11 cellular contexts compared by ENCODE assay signal in genomic region chr22:30306629-30307016, GRCh38. TPM values are rescaled to one million over a fixed set of nuclear protein-coding genes. Genes with fewer than 3 reads are reported as not detected.
DNase-seq lines count a peak whose midpoint lies in the region; ATAC-seq, FAIRE-seq and TF ChIP-seq lines count a peak whose summit lies in the region.
"Had no signal": no experiment of that assay in that cellular context is flagged by ENCODE, and none has a peak within 500 bp of the region (broad histone marks: within the 10 kb centered on the region; RNA-seq: fewer than 3 reads in every experiment).

No MANE protein-coding gene starts in this region.

- peaks cover 97% of the 10 kb centered on the region for H3K4me1 Mint-ChIP-seq in activated naive CD8-positive, alpha-beta T cell treated with anti-CD3 and anti-CD28 coated beads for 36 hours
- H3K4me1 Mint-ChIP-seq in naive B cell (peaks cover 92 to 100% (median 97%) of the 10 kb centered on the region in 3 donors), neural progenitor cell (peaks cover 6% of the 10 kb centered on the region), GM23338 (peaks cover 11% of the 10 kb centered on the region)

- no peak for TF ChIP-seq EP300 in HepG2 (IDR thresholded peaks at IDR 0.05; ENCODE audit: low read depth in 2 of 2, low read length in 2 of 2)
- no peak for TF ChIP-seq EP300 in HepG2 (CRISPR knock-in tag; IDR thresholded peaks at IDR 0.05; ENCODE audit: borderline replicate concordance)

- H3K4me3 ChIP-seq in liver (ENCODE audit: low read depth in 1 of 3, low read length in 3 of 3) = no peak overlapping the region
- no peak overlapping the region for H3K4me3 ChIP-seq in HepG2 (replicated peaks in 1 of 3; ENCODE audit: insufficient read depth in 1 of 3, low read depth in 2 of 3, low read length in 3 of 3)
- H3K4me3 ChIP-seq in uterus = no peak overlapping the region
- no peak overlapping the region for H3K4me3 ChIP-seq in neural progenitor cell
- no peak overlapping the region for H3K4me3 ChIP-seq in GM23338
- H3K4me3 ChIP-seq: cardiac muscle cell had no signal

- CTCF ChIA-PET in HepG2 (lab: Yijun Ruan, JAX; ENCODE audit: low intra/inter-chr PET ratio, low total read pairs) = no interaction called here

- peak overlapping the region; percentile 96 for H3K27ac Mint-ChIP-seq in activated naive CD8-positive, alpha-beta T cell treated with anti-CD3 and anti-CD28 coated beads for 36 hours
- peak overlapping the region; percentile 89 to 98 (median 94) for H3K27ac Mint-ChIP-seq in naive B cell
- H3K27ac Mint-ChIP-seq in neural progenitor cell = no peak overlapping the region
- H3K27ac Mint-ChIP-seq in GM23338 = no peak overlapping the region

- peaks cover 20% of the 10 kb centered on the region for H3K36me3 Mint-ChIP-seq in activated naive CD8-positive, alpha-beta T cell treated with anti-CD3 and anti-CD28 coated beads for 36 hours
- H3K36me3 Mint-ChIP-seq in naive B cell = no peaks in the 10 kb centered on the region
- no peaks in the 10 kb centered on the region for H3K36me3 Mint-ChIP-seq in neural progenitor cell
- no peaks in the 10 kb centered on the region for H3K36me3 Mint-ChIP-seq in GM23338 (ENCODE audit: low read depth)

- no peaks in the 10 kb centered on the region for H3K9me3 ChIP-seq in liver (ENCODE audit: control insufficient read depth in 4 of 4, low read length in 3 of 4)
- no peaks in the 10 kb centered on the region for H3K9me3 ChIP-seq in HepG2 (ENCODE audit: low read length)
- H3K9me3 ChIP-seq in uterus = no peaks in the 10 kb centered on the region
- H3K9me3 ChIP-seq in neural progenitor cell (ENCODE audit: low read depth) = no peaks in the 10 kb centered on the region

- DNase-seq in HepG2 (ENCODE audit: low spot score) (no peak), naive B cell (no peak), uterus (no peak), neural progenitor cell (ENCODE audit: low spot score) (no peak), GM23338 (ENCODE audit: low spot score) (no peak)
- no peak for DNase-seq in activated naive CD8-positive, alpha-beta T cell treated with anti-CD3 and anti-CD28 coated beads for 36 hours
- DNase-seq: foreskin melanocyte, SHP77 treated with DMSO at 0.1 percent for 48 hours had no signal

- no peak for FAIRE-seq in HepG2 (lab: Jason Lieb, UNC)

- H3K27ac ChIP-seq in liver (ENCODE audit: low read depth in 1 of 2, low read length in 2 of 2) (peak overlapping the region; percentile 22 to 49), HepG2 (ENCODE audit: extremely low read length, insufficient read depth, low read length) (no peak overlapping the region), uterus (peak overlapping the region; percentile 73 to 76), neural progenitor cell (no peak overlapping the region), GM23338 (ENCODE audit: low read depth) (no peak overlapping the region)
- H3K27ac ChIP-seq: cardiac muscle cell had no signal

- H3K9me2 ChIP-seq in GM23338 (ENCODE audit: insufficient read depth) = no peaks in the 10 kb centered on the region

- 84% methylated on average over 1 of the region's 1 CpG for WGBS in liver
- WGBS in HepG2 (ENCODE audit: low lambda C conversion rate) = 92% methylated on average over 1 of the region's 1 CpG

- H3K9ac ChIP-seq in liver (ENCODE audit: low read depth in 1 of 2, low read length in 2 of 2) (no peak overlapping the region), HepG2 (ENCODE audit: insufficient read depth, low read depth, low read length) (no peak overlapping the region), neural progenitor cell (no peak overlapping the region)

- no peak overlapping the region for H2AFZ ChIP-seq in HepG2 (ENCODE audit: low read length)
- no peak overlapping the region for H2AFZ ChIP-seq in neural progenitor cell (replicated peaks)
- no peak overlapping the region for H2AFZ ChIP-seq in GM23338

- TF ChIP-seq RAD21 in liver (IDR thresholded peaks at IDR 0.05) (no peak), HepG2 (CRISPR knock-in tag; IDR thresholded peaks at IDR 0.05) (no peak)

- peaks cover 17 to 45% (median 33%) of the 10 kb centered on the region in 4 donors for H3K4me1 ChIP-seq in liver (ENCODE audit: control insufficient read depth in 4 of 4, insufficient read depth in 4 of 4, low read length in 3 of 4)
- H3K4me1 ChIP-seq in HepG2 (ENCODE audit: insufficient read depth, low read length) = peaks cover 5% of the 10 kb centered on the region; the same call in 1 of the 2 replicates
- peaks cover 4 to 37% of the 10 kb centered on the region in 2 donors for H3K4me1 ChIP-seq in uterus
- peaks cover 6% of the 10 kb centered on the region for H3K4me1 ChIP-seq in neural progenitor cell
- H3K4me1 ChIP-seq in GM23338 (ENCODE audit: insufficient read depth) = peaks cover 4% of the 10 kb centered on the region; the same call in 1 of the 2 replicates

- H4K20me1 ChIP-seq in HepG2 (ENCODE audit: insufficient read depth, low read length) (no peaks in the 10 kb centered on the region), neural progenitor cell (ENCODE audit: low read depth) (peaks cover 2% of the 10 kb centered on the region), GM23338 (replicated peaks; ENCODE audit: insufficient read depth) (peaks cover 3% of the 10 kb centered on the region)

- TF ChIP-seq CTCF in liver (IDR thresholded peaks at IDR 0.05; ENCODE audit: low read depth, low read length, missing input control) (no peak), HepG2 (CRISPR knock-in tag; IDR thresholded peaks at IDR 0.05) (no peak), uterus (IDR thresholded peaks at IDR 0.05) (no peak), neural progenitor cell (IDR thresholded peaks at IDR 0.05) (no peak), GM23338 (conservative IDR thresholded peaks at IDR 0.05; ENCODE audit: low read depth in 2 of 2) (no peak)

- no peaks in the 10 kb centered on the region for H3K27me3 Mint-ChIP-seq in activated naive CD8-positive, alpha-beta T cell treated with anti-CD3 and anti-CD28 coated beads for 36 hours
- H3K27me3 Mint-ChIP-seq in naive B cell = no peaks in the 10 kb centered on the region
- peaks cover 2% of the 10 kb centered on the region for H3K27me3 Mint-ChIP-seq in neural progenitor cell (ENCODE audit: insufficient read depth, low read depth)
- peaks cover 4% of the 10 kb centered on the region for H3K27me3 Mint-ChIP-seq in GM23338 (ENCODE audit: insufficient read depth, low read depth, poor library complexity)

- no peaks in the 10 kb centered on the region for H3K79me2 ChIP-seq in HepG2 (ENCODE audit: insufficient read depth, low read length)
- no peaks in the 10 kb centered on the region for H3K79me2 ChIP-seq in neural progenitor cell (ENCODE audit: low read depth)
- no peaks in the 10 kb centered on the region for H3K79me2 ChIP-seq in GM23338 (replicated peaks; ENCODE audit: insufficient read depth)

- H3F3A ChIP-seq in neural progenitor cell (ENCODE audit: low read depth) = no peaks in the 10 kb centered on the region
- H3F3A ChIP-seq in GM23338 (replicated peaks; ENCODE audit: low read depth) = no peaks in the 10 kb centered on the region

- H3K9me3 Mint-ChIP-seq in activated naive CD8-positive, alpha-beta T cell treated with anti-CD3 and anti-CD28 coated beads for 36 hours = no peaks in the 10 kb centered on the region
- no peaks in the 10 kb centered on the region for H3K9me3 Mint-ChIP-seq in naive B cell
- H3K9me3 Mint-ChIP-seq in neural progenitor cell = no peaks in the 10 kb centered on the region
- H3K9me3 Mint-ChIP-seq in GM23338 = no peaks in the 10 kb centered on the region

- no peak overlapping the region for H3K4me2 ChIP-seq in HepG2 (ENCODE audit: low read depth, low read length)
- no peak overlapping the region for H3K4me2 ChIP-seq in neural progenitor cell
- no peak overlapping the region for H3K4me2 ChIP-seq in GM23338

- peak overlapping the region; percentile 63 for H3K4me3 Mint-ChIP-seq in activated naive CD8-positive, alpha-beta T cell treated with anti-CD3 and anti-CD28 coated beads for 36 hours
- H3K4me3 Mint-ChIP-seq in naive B cell (peak overlapping the region; percentile 78 to 94 (median 84)), neural progenitor cell (no peak overlapping the region), GM23338 (no peak overlapping the region)

- in situ Hi-C loops in HepG2 (cut with HindIII; ENCODE audit: extremely low pct_ligation_motif_present, low pct_unique_long_range_greater_than_20kb) = no loop called here

- BruUV-seq in HepG2 (replicated peaks; lab: Mats Ljungman, UMichigan) = no TSS peak

- H3K27me3 ChIP-seq in liver (ENCODE audit: control insufficient read depth in 4 of 4, insufficient read depth in 4 of 4, low read length in 3 of 4) = no peaks in the 10 kb centered on the region
- H3K27me3 ChIP-seq in HepG2 (ENCODE audit: control insufficient read depth in 1 of 2, insufficient read depth in 2 of 2, low read length in 2 of 2) = no peaks in the 10 kb centered on the region
- H3K27me3 ChIP-seq in uterus = no peaks in the 10 kb centered on the region
- no peaks in the 10 kb centered on the region for H3K27me3 ChIP-seq in neural progenitor cell
- H3K27me3 ChIP-seq in GM23338 (ENCODE audit: insufficient read depth) = no peaks in the 10 kb centered on the region
- H3K27me3 ChIP-seq: cardiac muscle cell had no signal

- intact Hi-C loops in HepG2 (cut with micrococcal nuclease; ENCODE audit: unreplicated experiment) = no loop called here
- intact Hi-C loops in uterus (cut with DNase I; ENCODE audit: low total_unique reads) = no loop called here

- no peak for TF ChIP-seq POLR2A in HepG2 (IDR thresholded peaks at IDR 0.05; ENCODE audit: insufficient read depth in 1 of 2, low read depth in 2 of 2, low read length in 2 of 2)
- no peak for TF ChIP-seq POLR2A in uterus (IDR thresholded peaks at IDR 0.05)

- POLR2A ChIA-PET in HepG2 (lab: Yijun Ruan, JAX) = no interaction called here

- peaks cover 0 to 5% (median 1%) of the 10 kb centered on the region in 4 donors for H3K36me3 ChIP-seq in liver (ENCODE audit: control insufficient read depth in 4 of 4, insufficient read depth in 3 of 4, low read depth in 1 of 4, low read length in 3 of 4)
- H3K36me3 ChIP-seq in HepG2 (replicated peaks in 1 of 2; ENCODE audit: control insufficient read depth in 1 of 2, insufficient read depth in 2 of 2, low read length in 2 of 2) = peaks cover 0 to 7% of the 10 kb centered on the region in 2 experiments; a peak in 2 of 5 replicates
- H3K36me3 ChIP-seq in uterus = no peaks in the 10 kb centered on the region
- H3K36me3 ChIP-seq in neural progenitor cell = no peaks in the 10 kb centered on the region
- no peaks in the 10 kb centered on the region for H3K36me3 ChIP-seq in GM23338 (ENCODE audit: insufficient read depth)
- H3K36me3 ChIP-seq: cardiac muscle cell had no signal

- ATAC-seq in HepG2 (no peak), naive B cell (ENCODE audit: low read depth in 2 of 2) (no peak), GM23338 (no peak), HG03378 (IDR thresholded peaks at IDR 0.05; ENCODE audit: unreplicated experiment) (no peak)

RNA-seq across cellular contexts. Expression of gene CASTOR1, which starts 17.3 kb away (rescaled TPM):
- total RNA-seq in liver (1 to 10 TPM; 1.8 to 2.5 TPM), HepG2 (2016; rRNA removed; fragmentation: Illumina TruSeq; extraction: Trizol) (1.1 and 2.6 TPM in 2 replicates), uterus (10 to 100 TPM; 15.8 to 67.1 (median 27.7) TPM), neural progenitor cell (ENCODE audit: low replicate concordance) (6.2 and 23.1 TPM in 2 replicates)
- polyA plus RNA-seq in liver (1 to 10 TPM; 2.2 to 5.4 TPM), HepG2 (2011; rRNA removed) (4.4 and 6.2 TPM in 2 replicates), naive B cell (ENCODE audit: low read depth in 6 of 6) (10 to 100 TPM in 5 of 6 donors, not detected in 1; 11.0 to 18.5 (median 14.7) TPM), GM23338 (2016; fragmentation: Nextera tagmentation; extraction: Ambion mirVana) (11.3 and 22.0 TPM in 2 replicates)
- 0.81 and 0.88 TPM in 2 replicates for total RNA-seq in HepG2 (2016; cell fraction: cytosol; rRNA removed; fragmentation: Illumina TruSeq; extraction: Trizol; ENCODE audit: low read depth)
- 0.70 and 1.2 TPM in 2 replicates for total RNA-seq in HepG2 (2016; cell fraction: insoluble cytoplasmic fraction; rRNA removed; fragmentation: Illumina TruSeq; extraction: Trizol)
- total RNA-seq in HepG2 (2016; cell fraction: membrane; rRNA removed; fragmentation: Illumina TruSeq; extraction: Trizol) = 2.4 and 2.9 TPM in 2 replicates
- total RNA-seq in HepG2 (2016; cell fraction: nucleus; rRNA removed; fragmentation: Illumina TruSeq; extraction: Trizol) = 1.6 and 2.3 TPM in 2 replicates
- 2.6 and 3.9 TPM in 2 replicates for polyA plus RNA-seq in HepG2 (2011; cell fraction: cytosol; rRNA removed)
- polyA plus RNA-seq in HepG2 (2011; cell fraction: nucleus; rRNA removed) = 14.3 and 18.8 TPM in 2 replicates
- 2.3 and 2.7 TPM in 2 replicates for polyA plus RNA-seq in HepG2 (2012)
- polyA plus RNA-seq in HepG2 (2016; cell fraction: cytosol; fragmentation: Illumina TruSeq; extraction: Trizol; ENCODE audit: low read depth) = 0.41 and 0.72 TPM in 2 replicates
- polyA plus RNA-seq in HepG2 (2016; cell fraction: insoluble cytoplasmic fraction; fragmentation: Illumina TruSeq; extraction: Trizol; ENCODE audit: low read depth) = 0.73 and 1.3 TPM in 2 replicates
- 0.99 and 1.3 TPM in 2 replicates for polyA plus RNA-seq in HepG2 (2016; cell fraction: membrane; fragmentation: Illumina TruSeq; extraction: Trizol; ENCODE audit: low read depth)
- polyA plus RNA-seq in HepG2 (2016; cell fraction: nucleus; fragmentation: Illumina TruSeq; extraction: Trizol; ENCODE audit: insufficient read depth, low read depth) = 2.4 TPM in 1 of 2 replicates, not detected in the other
- 1.4 and 5.7 TPM in 2 replicates for polyA minus RNA-seq in HepG2 (2011; rRNA and poly(A)+ RNA removed; ENCODE audit: low replicate concordance)
- polyA minus RNA-seq in HepG2 (2011; cell fraction: cytosol; rRNA and poly(A)+ RNA removed) = 0.97 and 1.6 TPM in 2 replicates
- polyA minus RNA-seq in HepG2 (2011; cell fraction: nucleus; rRNA and poly(A)+ RNA removed) = 2.3 and 2.9 TPM in 2 replicates
- total RNA-seq in activated naive CD8-positive, alpha-beta T cell treated with anti-CD3 and anti-CD28 coated beads for 36 hours = 1 to 10 TPM; 2.8 to 3.5 TPM
- 23.2 and 36.0 TPM in 2 replicates for total RNA-seq in GM23338 (2014; rRNA removed; shearing (Covaris generic))

RNA-seq across cellular contexts. Expression of gene TBC1D10A, which starts 20.1 kb away (rescaled TPM):
- total RNA-seq in liver (1 to 10 TPM; 3.6 to 8.2 TPM), HepG2 (2016; rRNA removed; fragmentation: Illumina TruSeq; extraction: Trizol) (3.6 and 4.2 TPM in 2 replicates), uterus (10 to 100 TPM in 2 of 4 donors, 1 to 10 TPM in 2; 2.8 to 33.6 (median 10.0) TPM), neural progenitor cell (ENCODE audit: low replicate concordance) (6.2 and 10.2 TPM in 2 replicates)
- polyA plus RNA-seq in liver (1 to 10 TPM; 8.2 to 9.2 TPM), HepG2 (2011; rRNA removed) (4.9 and 6.0 TPM in 2 replicates), naive B cell (ENCODE audit: low read depth in 6 of 6) (10 to 100 TPM; 39.9 to 54.0 (median 40.7) TPM), GM23338 (2016; fragmentation: Nextera tagmentation; extraction: Ambion mirVana) (3.3 and 4.2 TPM in 2 replicates)
- total RNA-seq in HepG2 (2016; cell fraction: cytosol; rRNA removed; fragmentation: Illumina TruSeq; extraction: Trizol; ENCODE audit: low read depth) = 1.3 and 1.7 TPM in 2 replicates
- 2.7 and 5.3 TPM in 2 replicates for total RNA-seq in HepG2 (2016; cell fraction: insoluble cytoplasmic fraction; rRNA removed; fragmentation: Illumina TruSeq; extraction: Trizol)
- 2.2 and 2.6 TPM in 2 replicates for total RNA-seq in HepG2 (2016; cell fraction: membrane; rRNA removed; fragmentation: Illumina TruSeq; extraction: Trizol)
- total RNA-seq in HepG2 (2016; cell fraction: nucleus; rRNA removed; fragmentation: Illumina TruSeq; extraction: Trizol) = 3.0 and 3.7 TPM in 2 replicates
- 3.5 and 5.6 TPM in 2 replicates for polyA plus RNA-seq in HepG2 (2011; cell fraction: cytosol; rRNA removed)
- 13.6 and 14.3 TPM in 2 replicates for polyA plus RNA-seq in HepG2 (2011; cell fraction: nucleus; rRNA removed)
- polyA plus RNA-seq in HepG2 (2012) = 3.8 and 4.0 TPM in 2 replicates
- polyA plus RNA-seq in HepG2 (2016; cell fraction: cytosol; fragmentation: Illumina TruSeq; extraction: Trizol; ENCODE audit: low read depth) = 0.68 and 0.98 TPM in 2 replicates
- polyA plus RNA-seq in HepG2 (2016; cell fraction: insoluble cytoplasmic fraction; fragmentation: Illumina TruSeq; extraction: Trizol; ENCODE audit: low read depth) = 3.0 and 4.4 TPM in 2 replicates
- 0.73 and 1.0 TPM in 2 replicates for polyA plus RNA-seq in HepG2 (2016; cell fraction: membrane; fragmentation: Illumina TruSeq; extraction: Trizol; ENCODE audit: low read depth)
- 6.5 and 9.4 TPM in 2 replicates for polyA plus RNA-seq in HepG2 (2016; cell fraction: nucleus; fragmentation: Illumina TruSeq; extraction: Trizol; ENCODE audit: insufficient read depth, low read depth)
- polyA minus RNA-seq in HepG2 (2011; rRNA and poly(A)+ RNA removed; ENCODE audit: low replicate concordance) = 3.0 and 10.8 TPM in 2 replicates
- 4.6 and 5.8 TPM in 2 replicates for polyA minus RNA-seq in HepG2 (2011; cell fraction: cytosol; rRNA and poly(A)+ RNA removed)
- polyA minus RNA-seq in HepG2 (2011; cell fraction: nucleus; rRNA and poly(A)+ RNA removed) = 7.8 and 10.4 TPM in 2 replicates
- total RNA-seq in activated naive CD8-positive, alpha-beta T cell treated with anti-CD3 and anti-CD28 coated beads for 36 hours = 10 to 100 TPM; 13.0 to 14.4 TPM
- 6.0 and 8.8 TPM in 2 replicates for total RNA-seq in GM23338 (2014; rRNA removed; shearing (Covaris generic))

RNA-seq across cellular contexts. Expression of gene OSM, which starts 40.0 kb away (rescaled TPM):
- total RNA-seq in liver (under 1 TPM; 0.25 to 0.84 TPM), HepG2 (2016; rRNA removed; fragmentation: Illumina TruSeq; extraction: Trizol) (not detected in 2 replicates), uterus (1 to 10 TPM in 1 of 4 donors, under 1 TPM in 2, not detected in 1; 0.76 to 8.8 (median 0.76) TPM), neural progenitor cell (ENCODE audit: low replicate concordance) (not detected in 2 replicates)
- polyA plus RNA-seq in liver (under 1 TPM in 1 of 2 donors, not detected in 1; 0.09 TPM), HepG2 (2011; rRNA removed) (0.07 TPM in 1 of 2 replicates, not detected in the other), naive B cell (ENCODE audit: low read depth in 6 of 6) (1 to 10 TPM in 5 of 6 donors, under 1 TPM in 1; 0.66 to 4.7 (median 1.3) TPM), GM23338 (2016; fragmentation: Nextera tagmentation; extraction: Ambion mirVana) (not detected in 2 replicates)
- total RNA-seq in HepG2 (2016; cell fraction: cytosol; rRNA removed; fragmentation: Illumina TruSeq; extraction: Trizol; ENCODE audit: low read depth) = not detected in 2 replicates
- not detected in 2 replicates for total RNA-seq in HepG2 (2016; cell fraction: insoluble cytoplasmic fraction; rRNA removed; fragmentation: Illumina TruSeq; extraction: Trizol)
- not detected in 2 replicates for total RNA-seq in HepG2 (2016; cell fraction: membrane; rRNA removed; fragmentation: Illumina TruSeq; extraction: Trizol)
- not detected in 2 replicates for total RNA-seq in HepG2 (2016; cell fraction: nucleus; rRNA removed; fragmentation: Illumina TruSeq; extraction: Trizol)
- polyA plus RNA-seq in HepG2 (2011; cell fraction: cytosol; rRNA removed) = 0.05 TPM in 1 of 2 replicates, not detected in the other
- polyA plus RNA-seq in HepG2 (2011; cell fraction: nucleus; rRNA removed) = not detected in 2 replicates
- 0.07 TPM in 1 of 2 replicates, not detected in the other for polyA plus RNA-seq in HepG2 (2012)
- polyA plus RNA-seq in HepG2 (2016; cell fraction: cytosol; fragmentation: Illumina TruSeq; extraction: Trizol; ENCODE audit: low read depth) = not detected in 2 replicates
- polyA plus RNA-seq in HepG2 (2016; cell fraction: insoluble cytoplasmic fraction; fragmentation: Illumina TruSeq; extraction: Trizol; ENCODE audit: low read depth) = not detected in 2 replicates
- not detected in 2 replicates for polyA plus RNA-seq in HepG2 (2016; cell fraction: membrane; fragmentation: Illumina TruSeq; extraction: Trizol; ENCODE audit: low read depth)
- not detected in 2 replicates for polyA plus RNA-seq in HepG2 (2016; cell fraction: nucleus; fragmentation: Illumina TruSeq; extraction: Trizol; ENCODE audit: insufficient read depth, low read depth)
- polyA minus RNA-seq in HepG2 (2011; rRNA and poly(A)+ RNA removed; ENCODE audit: low replicate concordance) = not detected in 2 replicates
- not detected in 2 replicates for polyA minus RNA-seq in HepG2 (2011; cell fraction: cytosol; rRNA and poly(A)+ RNA removed)
- not detected in 2 replicates for polyA minus RNA-seq in HepG2 (2011; cell fraction: nucleus; rRNA and poly(A)+ RNA removed)
- 10 to 100 TPM; 47.9 to 50.7 TPM for total RNA-seq in activated naive CD8-positive, alpha-beta T cell treated with anti-CD3 and anti-CD28 coated beads for 36 hours
- total RNA-seq in GM23338 (2014; rRNA removed; shearing (Covaris generic)) = not detected in 2 replicates
- total RNA-seq: cardiac muscle cell had no signal
- polyA plus RNA-seq: cardiac muscle cell had no signal

RNA-seq across cellular contexts. Expression of gene SF3A1, which starts 50.1 kb away (rescaled TPM):
- total RNA-seq in liver = 10 to 100 TPM; 19.6 to 41.6 TPM
- polyA plus RNA-seq in liver = 10 to 100 TPM; 22.7 to 25.0 TPM
- 22.0 and 31.8 TPM in 2 replicates for total RNA-seq in HepG2 (2016; rRNA removed; fragmentation: Illumina TruSeq; extraction: Trizol)
- 9.8 and 11.6 TPM in 2 replicates for total RNA-seq in HepG2 (2016; cell fraction: cytosol; rRNA removed; fragmentation: Illumina TruSeq; extraction: Trizol; ENCODE audit: low read depth)
- total RNA-seq in HepG2 (2016; cell fraction: insoluble cytoplasmic fraction; rRNA removed; fragmentation: Illumina TruSeq; extraction: Trizol) = 20.9 and 27.0 TPM in 2 replicates
- 13.8 and 16.2 TPM in 2 replicates for total RNA-seq in HepG2 (2016; cell fraction: membrane; rRNA removed; fragmentation: Illumina TruSeq; extraction: Trizol)
- 23.6 and 29.5 TPM in 2 replicates for total RNA-seq in HepG2 (2016; cell fraction: nucleus; rRNA removed; fragmentation: Illumina TruSeq; extraction: Trizol)
- polyA plus RNA-seq in HepG2 (2011; rRNA removed) = 10.0 and 16.2 TPM in 2 replicates
- 5.3 and 6.6 TPM in 2 replicates for polyA plus RNA-seq in HepG2 (2011; cell fraction: cytosol; rRNA removed)
- polyA plus RNA-seq in HepG2 (2011; cell fraction: nucleus; rRNA removed) = 42.5 and 51.9 TPM in 2 replicates
- 38.4 and 47.2 TPM in 2 replicates for polyA plus RNA-seq in HepG2 (2012)
- polyA plus RNA-seq in HepG2 (2016; cell fraction: cytosol; fragmentation: Illumina TruSeq; extraction: Trizol; ENCODE audit: low read depth) = 5.6 and 6.5 TPM in 2 replicates
- 22.2 and 52.1 TPM in 2 replicates for polyA plus RNA-seq in HepG2 (2016; cell fraction: insoluble cytoplasmic fraction; fragmentation: Illumina TruSeq; extraction: Trizol; ENCODE audit: low read depth)
- 8.5 and 15.3 TPM in 2 replicates for polyA plus RNA-seq in HepG2 (2016; cell fraction: membrane; fragmentation: Illumina TruSeq; extraction: Trizol; ENCODE audit: low read depth)
- polyA plus RNA-seq in HepG2 (2016; cell fraction: nucleus; fragmentation: Illumina TruSeq; extraction: Trizol; ENCODE audit: insufficient read depth, low read depth) = 40.6 and 47.6 TPM in 2 replicates
- polyA minus RNA-seq in HepG2 (2011; rRNA and poly(A)+ RNA removed; ENCODE audit: low replicate concordance) = 43.5 and 95.1 TPM in 2 replicates
- polyA minus RNA-seq in HepG2 (2011; cell fraction: cytosol; rRNA and poly(A)+ RNA removed) = 61.1 and 71.4 TPM in 2 replicates
- polyA minus RNA-seq in HepG2 (2011; cell fraction: nucleus; rRNA and poly(A)+ RNA removed) = 49.2 and 53.6 TPM in 2 replicates
- 100 to 1,000 TPM; 243 to 244 TPM for total RNA-seq in activated naive CD8-positive, alpha-beta T cell treated with anti-CD3 and anti-CD28 coated beads for 36 hours
- 100 to 1,000 TPM in 1 of 6 donors, 10 to 100 TPM in 5; 34.1 to 110 (median 80.3) TPM for polyA plus RNA-seq in naive B cell (ENCODE audit: low read depth in 6 of 6)
- 100 to 1,000 TPM in 1 of 4 donors, 10 to 100 TPM in 3; 19.5 to 185 (median 40.2) TPM for total RNA-seq in uterus
- 29.2 and 48.4 TPM in 2 replicates for total RNA-seq in neural progenitor cell (ENCODE audit: low replicate concordance)
- total RNA-seq in GM23338 (2014; rRNA removed; shearing (Covaris generic)) = 108 and 170 TPM in 2 replicates
- 93.4 and 107 TPM in 2 replicates for polyA plus RNA-seq in GM23338 (2016; fragmentation: Nextera tagmentation; extraction: Ambion mirVana)

RNA-seq across cellular contexts. Expression of gene CCDC157, which starts 50.2 kb away (rescaled TPM):
- total RNA-seq in liver (1 to 10 TPM; 1.3 to 1.4 TPM), HepG2 (2016; rRNA removed; fragmentation: Illumina TruSeq; extraction: Trizol) (0.98 and 1.6 TPM in 2 replicates), uterus (1 to 10 TPM in 3 of 4 donors, not detected in 1; 2.9 to 6.8 (median 4.6) TPM), neural progenitor cell (ENCODE audit: low replicate concordance) (3.7 and 11.1 TPM in 2 replicates)
- polyA plus RNA-seq in liver (under 1 TPM; 0.53 to 0.69 TPM), HepG2 (2011; rRNA removed) (1.4 and 2.3 TPM in 2 replicates), naive B cell (ENCODE audit: low read depth in 6 of 6) (1 to 10 TPM in 3 of 6 donors, under 1 TPM in 2, not detected in 1; 0.47 to 2.6 (median 1.6) TPM), GM23338 (2016; fragmentation: Nextera tagmentation; extraction: Ambion mirVana) (3.7 and 3.8 TPM in 2 replicates)
- total RNA-seq in HepG2 (2016; cell fraction: cytosol; rRNA removed; fragmentation: Illumina TruSeq; extraction: Trizol; ENCODE audit: low read depth) = 2.1 and 2.2 TPM in 2 replicates
- 0.79 and 1.9 TPM in 2 replicates for total RNA-seq in HepG2 (2016; cell fraction: insoluble cytoplasmic fraction; rRNA removed; fragmentation: Illumina TruSeq; extraction: Trizol)
- total RNA-seq in HepG2 (2016; cell fraction: membrane; rRNA removed; fragmentation: Illumina TruSeq; extraction: Trizol) = 1.9 and 3.1 TPM in 2 replicates
- total RNA-seq in HepG2 (2016; cell fraction: nucleus; rRNA removed; fragmentation: Illumina TruSeq; extraction: Trizol) = 1.4 and 1.6 TPM in 2 replicates
- polyA plus RNA-seq in HepG2 (2011; cell fraction: cytosol; rRNA removed) = 1.1 and 1.8 TPM in 2 replicates
- polyA plus RNA-seq in HepG2 (2011; cell fraction: nucleus; rRNA removed) = 5.8 and 7.1 TPM in 2 replicates
- 0.64 and 1.3 TPM in 2 replicates for polyA plus RNA-seq in HepG2 (2012)
- polyA plus RNA-seq in HepG2 (2016; cell fraction: cytosol; fragmentation: Illumina TruSeq; extraction: Trizol; ENCODE audit: low read depth) = 3.4 and 4.1 TPM in 2 replicates
- polyA plus RNA-seq in HepG2 (2016; cell fraction: insoluble cytoplasmic fraction; fragmentation: Illumina TruSeq; extraction: Trizol; ENCODE audit: low read depth) = 1.2 and 1.5 TPM in 2 replicates
- polyA plus RNA-seq in HepG2 (2016; cell fraction: membrane; fragmentation: Illumina TruSeq; extraction: Trizol; ENCODE audit: low read depth) = 2.2 and 3.2 TPM in 2 replicates
- 3.1 and 3.2 TPM in 2 replicates for polyA plus RNA-seq in HepG2 (2016; cell fraction: nucleus; fragmentation: Illumina TruSeq; extraction: Trizol; ENCODE audit: insufficient read depth, low read depth)
- 2.6 and 4.7 TPM in 2 replicates for polyA minus RNA-seq in HepG2 (2011; rRNA and poly(A)+ RNA removed; ENCODE audit: low replicate concordance)
- 0.79 and 1.4 TPM in 2 replicates for polyA minus RNA-seq in HepG2 (2011; cell fraction: cytosol; rRNA and poly(A)+ RNA removed)
- 1.9 and 3.0 TPM in 2 replicates for polyA minus RNA-seq in HepG2 (2011; cell fraction: nucleus; rRNA and poly(A)+ RNA removed)
- 1 to 10 TPM; 2.5 to 2.6 TPM for total RNA-seq in activated naive CD8-positive, alpha-beta T cell treated with anti-CD3 and anti-CD28 coated beads for 36 hours
- total RNA-seq in GM23338 (2014; rRNA removed; shearing (Covaris generic)) = 6.9 and 7.9 TPM in 2 replicates

Comparison
In these comparisons a context has a peak if more than half of its experiments do, and no peak if none do; other contexts are left out.
1. H3K27ac ChIP-seq: peak in liver (2 of 2) and uterus (2 of 2); none in HepG2 (single experiment), neural progenitor cell (single experiment) and GM23338 (single experiment).
2. H3K27ac Mint-ChIP-seq: peak in activated naive CD8-positive, alpha-beta T cell treated with anti-CD3 and anti-CD28 coated beads for 36 hours (single experiment) and naive B cell (6 of 6); none in neural progenitor cell (single experiment) and GM23338 (single experiment).
3. H3K4me3 Mint-ChIP-seq: peak in activated naive CD8-positive, alpha-beta T cell treated with anti-CD3 and anti-CD28 coated beads for 36 hours (single experiment) and naive B cell (8 of 8); none in neural progenitor cell (single experiment) and GM23338 (single experiment).
4. RNA of gene OSM, which starts 40.0 kb away (total RNA-seq): 47.9 to 50.7 TPM in activated naive CD8-positive, alpha-beta T cell treated with anti-CD3 and anti-CD28 coated beads for 36 hours; 0.25 to 0.84 TPM in liver, 0.76 to 8.8 TPM in uterus, not detected in HepG2, not detected in neural progenitor cell and not detected in GM23338; every median in the first group is over 4 times any median in the second.